13 cellular contexts compared by ENCODE assay signal in genomic region chr2:16005819-16006536, GRCh38.
DNase-seq lines count a peak whose midpoint lies in the region; ATAC-seq, FAIRE-seq and TF ChIP-seq lines count a peak whose summit lies in the region.
"Had no signal": no experiment of that assay in that cellular context is flagged by ENCODE, and none has a peak within 500 bp of the region (broad histone marks: within the 10 kb centered on the region; RNA-seq: fewer than 3 reads in every experiment).

No MANE protein-coding gene starts in this region.

- no peak overlapping the region for H3K4me3 ChIP-seq in upper lobe of right lung
- H3K4me3 ChIP-seq in kidney (ENCODE audit: low read length in 2 of 2), result no peak overlapping the region
- H3K4me3 ChIP-seq in CD4-positive, alpha-beta memory T cell (ENCODE audit: low read length in 2 of 2), result no peak overlapping the region
- H3K4me3 ChIP-seq: heart left ventricle, thoracic aorta had no signal

- H3K4me3 Mint-ChIP-seq in CD4-positive, alpha-beta memory T cell, result no peak overlapping the region
- H3K4me3 Mint-ChIP-seq: IgD-negative memory B cell had no signal

- peaks cover 0 to 5% (median 0%) of the 10 kb centered on the region in 8 donors for H3K9me3 Mint-ChIP-seq in CD4-positive, alpha-beta memory T cell

- H3K27ac ChIP-seq in upper lobe of right lung, result no peak overlapping the region
- H3K27ac ChIP-seq in kidney (ENCODE audit: low read depth in 2 of 2, low read length in 2 of 2), result no peak overlapping the region
- H3K27ac ChIP-seq in CD4-positive, alpha-beta memory T cell (ENCODE audit: low read depth, low read length), result no peak overlapping the region
- H3K27ac ChIP-seq: heart left ventricle, thoracic aorta had no signal

- H3K36me3 Mint-ChIP-seq in CD4-positive, alpha-beta memory T cell, result no peaks in the 10 kb centered on the region

- intact Hi-C loops in Right ventricle myocardium superior (cut with DNase I), result no loop called here
- intact Hi-C loops in Right ventricle myocardium inferior (cut with DNase I), result no loop called here
- intact Hi-C loops in upper lobe of right lung (cut with DNase I), result no loop called here
- intact Hi-C loops in kidney (cut with DNase I), result no loop called here
- intact Hi-C loops in CD4-positive, alpha-beta memory T cell (cut with micrococcal nuclease), result no loop called here

- no peaks in the 10 kb centered on the region for H3K4me1 Mint-ChIP-seq in CD4-positive, alpha-beta memory T cell
- H3K4me1 Mint-ChIP-seq: IgD-negative memory B cell had no signal

- H3K4me1 ChIP-seq in upper lobe of right lung (no peaks in the 10 kb centered on the region), kidney (ENCODE audit: control insufficient read depth in 1 of 2, insufficient read depth in 1 of 2, low read depth in 1 of 2, low read length in 2 of 2) (no peaks in the 10 kb centered on the region)
- no peaks in the 10 kb centered on the region for H3K4me1 ChIP-seq in CD4-positive, alpha-beta memory T cell (ENCODE audit: insufficient read depth, low read length)
- H3K4me1 ChIP-seq: heart left ventricle had no signal

- no peak for DNase-seq in Right ventricle myocardium superior
- no peak for DNase-seq in Right ventricle myocardium inferior (ENCODE audit: missing footprints)
- peak; percentile 94 for DNase-seq in SK-N-DZ (ENCODE audit: low spot score)
- DNase-seq in kidney glomerular epithelial cell (lab: John Stamatoyannopoulos, UW), result peak; percentile 28
- DNase-seq in upper lobe of right lung, result peak; percentile 64
- no peak for DNase-seq in kidney
- DNase-seq in CD4-positive, alpha-beta memory T cell, result no peak
- DNase-seq: NCI-H526 had no signal

- H3K36me3 ChIP-seq in upper lobe of right lung (no peaks in the 10 kb centered on the region), kidney (ENCODE audit: control insufficient read depth in 1 of 2, insufficient read depth in 2 of 2, low read length in 2 of 2) (no peaks in the 10 kb centered on the region)
- H3K36me3 ChIP-seq in CD4-positive, alpha-beta memory T cell (ENCODE audit: insufficient read depth, low read length), result no peaks in the 10 kb centered on the region
- H3K36me3 ChIP-seq: heart left ventricle, thoracic aorta had no signal

- H3K27me3 Mint-ChIP-seq in CD4-positive, alpha-beta memory T cell, result no peaks in the 10 kb centered on the region

- peaks cover 1% of the 10 kb centered on the region for H3K27me3 ChIP-seq in upper lobe of right lung
- no peaks in the 10 kb centered on the region for H3K27me3 ChIP-seq in CD4-positive, alpha-beta memory T cell (ENCODE audit: insufficient read depth, low read length)

- TF ChIP-seq CTCF in upper lobe of right lung (IDR thresholded peaks at IDR 0.05) (no peak), kidney (IDR thresholded peaks at IDR 0.05; ENCODE audit: borderline replicate concordance, extremely low read depth, insufficient read depth) (no peak)

- no peak for FAIRE-seq in kidney (lab: Jason Lieb, UNC)
- FAIRE-seq: TTC549 had no signal

- CTCF ChIA-PET in CD4-positive, alpha-beta memory T cell (lab: Charles Lee; ENCODE audit: partially characterized antibody), result interaction anchor here (1.3 kb wide), 1 partner anchor 10 kb away, joined by 3 read pairs; no protein-coding TSS in a partner anchor

- POLR2A ChIA-PET in CD4-positive, alpha-beta memory T cell (lab: Charles Lee; ENCODE audit: partially characterized antibody), result no interaction called here

- ATAC-seq in Right ventricle myocardium superior (ENCODE audit: poor library complexity) (peak; percentile 73), Right ventricle myocardium inferior (no peak), upper lobe of right lung (peak; percentile 86), GM21423 (IDR thresholded peaks at IDR 0.05; ENCODE audit: unreplicated experiment) (no peak)

- no peaks in the 10 kb centered on the region for H3K9me3 ChIP-seq in upper lobe of right lung
- peaks cover 0 to 4% of the 10 kb centered on the region in 2 donors for H3K9me3 ChIP-seq in kidney (ENCODE audit: control insufficient read depth in 1 of 2, low read length in 2 of 2)
- no peaks in the 10 kb centered on the region for H3K9me3 ChIP-seq in CD4-positive, alpha-beta memory T cell (ENCODE audit: control insufficient read depth in 1 of 2, low read length in 2 of 2)
- H3K9me3 ChIP-seq: thoracic aorta had no signal

- H3K9ac ChIP-seq in kidney (ENCODE audit: low read length in 2 of 2), result no peak overlapping the region

- no peak overlapping the region for H3K27ac Mint-ChIP-seq in CD4-positive, alpha-beta memory T cell

Comparison
In these comparisons a context has a peak if more than half of its experiments do, and no peak if none do; other contexts are left out.
1. ATAC-seq: peak in Right ventricle myocardium superior (single experiment) and upper lobe of right lung (single experiment); none in Right ventricle myocardium inferior (single experiment) and GM21423 (single experiment).
2. DNase-seq: peak in SK-N-DZ (single experiment), kidney glomerular epithelial cell (single experiment) and upper lobe of right lung (single experiment); none in Right ventricle myocardium superior (single experiment), Right ventricle myocardium inferior (single experiment), kidney (single experiment) and CD4-positive, alpha-beta memory T cell (0 of 5).